In genomic region chr4:1278336-1278670, GRCh38 we compare ENCODE assay signal across 16 cellular contexts. TPM values are rescaled to one million over a fixed set of nuclear protein-coding genes. Genes with fewer than 3 reads are reported as not detected.
DNase-seq lines count a peak whose midpoint lies in the region; ATAC-seq, FAIRE-seq and TF ChIP-seq lines count a peak whose summit lies in the region.
"Had no signal": no experiment of that assay in that cellular context is flagged by ENCODE, and none has a peak within 500 bp of the region (broad histone marks: within the 10 kb centered on the region; RNA-seq: fewer than 3 reads in every experiment).

No MANE protein-coding gene starts in this region.

- H3K4me3 Mint-ChIP-seq in progenitor cell of endocrine pancreas (ENCODE audit: low read depth): no peak overlapping the region

- H3K27ac ChIP-seq in A549 (no peak overlapping the region), OCI-LY7 (ENCODE audit: low read depth, low read length, poor library complexity, severe bottlenecking) (no peak overlapping the region)
- H3K27ac ChIP-seq: adrenal gland had no signal

- in situ Hi-C loops in Caki2 (cut with HindIII; ENCODE audit: low pct_unique_long_range_greater_than_20kb, low sequenced_read_pairs): no loop called here

- peaks cover 1% of the 10 kb centered on the region for H3K36me3 Mint-ChIP-seq in progenitor cell of endocrine pancreas (ENCODE audit: insufficient read depth)

- no peak for TF ChIP-seq CTCF in A549 (IDR thresholded peaks at IDR 0.05)
- TF ChIP-seq CTCF in OCI-LY7 (conservative IDR thresholded peaks at IDR 0.05; ENCODE audit: low read length): 0 out of 2 replicates have a peak, but pooled peaks have one; percentile 3
- no peak for TF ChIP-seq CTCF in epithelial cell of esophagus (IDR thresholded peaks at IDR 0.05; ENCODE audit: insufficient read depth, low read depth, low read length, missing control alignments)
- no peak for TF ChIP-seq CTCF in progenitor cell of endocrine pancreas (IDR thresholded peaks at IDR 0.05; ENCODE audit: unreplicated experiment)

- H3K4me3 ChIP-seq in A549 (no peak overlapping the region), OCI-LY7 (ENCODE audit: low read depth, low read length, poor library complexity, severe bottlenecking) (no peak overlapping the region), epithelial cell of esophagus (ENCODE audit: low read length) (no peak overlapping the region)
- H3K4me3 ChIP-seq: adrenal gland had no signal

- H3K27ac Mint-ChIP-seq in progenitor cell of endocrine pancreas: no peak overlapping the region
- H3K27ac Mint-ChIP-seq: activated T-helper 2 cell treated with anti-CD3 and anti-CD28 coated beads, Interferon-gamma antibody, Interleukin-2, Interleukin-4, amounts not matched to agents 10 μg/mL and 5 μg/mL and 100 μg/mL, durations not matched to agents 14 hours and 24 hours and 36 hours had no signal

- H3K27me3 Mint-ChIP-seq in progenitor cell of endocrine pancreas: peaks cover 7% of the 10 kb centered on the region

- no peak overlapping the region for H2AFZ ChIP-seq in OCI-LY7 (ENCODE audit: low read length)

- H3K4me1 ChIP-seq in A549: no peaks in the 10 kb centered on the region
- H3K4me1 ChIP-seq in OCI-LY7 (ENCODE audit: insufficient read depth, low read length, poor library complexity, severe bottlenecking): no peaks in the 10 kb centered on the region
- H3K4me1 ChIP-seq: adrenal gland, BE2C had no signal

- POLR2A ChIA-PET in A549 (lab: Yijun Ruan, JAX) (no interaction called here), OCI-LY7 (lab: Charles Lee) (no interaction called here)

- H3K4me2 ChIP-seq in A549 (no peak overlapping the region), OCI-LY7 (ENCODE audit: low read length) (no peak overlapping the region)

- peaks cover 5% of the 10 kb centered on the region for H3K9me3 Mint-ChIP-seq in progenitor cell of endocrine pancreas (ENCODE audit: low read depth)

- no peak for FAIRE-seq in A549 (lab: Jason Lieb, UNC)
- FAIRE-seq: GM12891, HTR-8/SVneo, TTC549 had no signal

- WGBS in A549 (ENCODE audit: missing lambda C conversion rate): 12% methylated on average over 3 of the region's 3 CpGs

- CTCF ChIA-PET in A549 (lab: Yijun Ruan, JAX): interaction anchor here (1.3 kb wide), 1 partner anchor 10 kb away, joined by 5 read pairs; no protein-coding TSS in a partner anchor
- CTCF ChIA-PET in OCI-LY7 (lab: Charles Lee; ENCODE audit: unreplicated experiment): no interaction called here

- no peaks in the 10 kb centered on the region for H3K9me2 ChIP-seq in OCI-LY7 (ENCODE audit: insufficient read depth, low read length)

- DNase-seq in A549 (ENCODE audit: low read depth in 1 of 2, low spot score in 1 of 2) (peak; percentile 18 to 38), Caki2 (ENCODE audit: low read depth) (peak; percentile 25), OCI-LY7 (ENCODE audit: low spot score) (no peak), epithelial cell of esophagus (ENCODE audit: low read depth) (peak; percentile 58), mucosa of gallbladder (ENCODE audit: low spot score) (no peak), progenitor cell of endocrine pancreas (ENCODE audit: low spot score, unreplicated experiment) (no peak)
- DNase-seq: BE2C; effector CD4-positive, alpha-beta T cell; NCI-H146; NCI-H774 had no signal

- no TSS peak for BruUV-seq in OCI-LY7 (replicated peaks; lab: Mats Ljungman, UMichigan)

- TF ChIP-seq RAD21 in A549 (conservative IDR thresholded peaks at IDR 0.05 in 1 of 2, IDR thresholded peaks at IDR 0.05 in 1 of 2): no peak

- TF ChIP-seq POLR2A in A549 (IDR thresholded peaks at IDR 0.05; ENCODE audit: low read length): no peak

- no peaks in the 10 kb centered on the region for H3K9me3 ChIP-seq in A549
- H3K9me3 ChIP-seq in OCI-LY7 (ENCODE audit: low read length): no peaks in the 10 kb centered on the region
- H3K9me3 ChIP-seq: adrenal gland, BE2C had no signal

- no peaks in the 10 kb centered on the region for H4K20me1 ChIP-seq in OCI-LY7 (ENCODE audit: insufficient read depth, low read length)

- no peak for TF ChIP-seq EP300 in A549 (IDR thresholded peaks at IDR 0.05)

- H3K36me3 ChIP-seq in OCI-LY7 (ENCODE audit: insufficient read depth, low read length): no peaks in the 10 kb centered on the region
- H3K36me3 ChIP-seq: adrenal gland, BE2C had no signal

- ATAC-seq in A549: peak in 1 of 2 experiments; percentile 59; a peak in 2 of 6 replicates
- no peak for ATAC-seq in activated CD4-positive, CD25-positive, alpha-beta regulatory T cell treated with anti-CD3 and anti-CD28 coated beads, Interleukin-2, amount 50 U/mL, for 24 hours

- intact Hi-C loops in OCI-LY7 (cut with micrococcal nuclease; ENCODE audit: unreplicated experiment): no loop called here

- H3K4me1 Mint-ChIP-seq in progenitor cell of endocrine pancreas (ENCODE audit: low read depth): no peaks in the 10 kb centered on the region

- H3K79me2 ChIP-seq in OCI-LY7 (ENCODE audit: insufficient read depth, low read depth, low read length): no peaks in the 10 kb centered on the region

TF ChIP-seq in A549, 52 proteins besides CTCF, POLR2A, EP300 and RAD21:
- TF ChIP-seq BHLHE40 (IDR thresholded peaks at IDR 0.05; ENCODE audit: low read depth, low read length) (no peak), FOSL2 (IDR thresholded peaks at IDR 0.05) (no peak), FOSL2 (CRISPR knock-in tag; IDR thresholded peaks at IDR 0.05) (peak; percentile 48)

RNA-seq across cellular contexts. Expression of gene MAEA, which starts 11.4 kb away (rescaled TPM):
- 42.4 and 46.1 TPM in 2 replicates for polyA plus RNA-seq in A549 (2011; rRNA removed)
- polyA plus RNA-seq in A549 (2012; cell fraction: cytosol; rRNA removed): 109 and 110 TPM in 2 replicates
- polyA plus RNA-seq in A549 (2012; cell fraction: nucleus; rRNA removed): 191 and 229 TPM in 2 replicates
- 58.4 to 67.1 TPM (median 58.5 TPM) in 3 replicates for polyA plus RNA-seq in A549 (2017; fragmentation: RNase III; extraction: RNeasy Plus Mini Kit Qiagen cat#74134 plus additional on column Dnase treatment)
- 22.2 and 31.8 TPM in 2 replicates for polyA minus RNA-seq in A549 (2011; rRNA and poly(A)+ RNA removed)
- total RNA-seq in Caki2 (2014; rRNA removed; shearing (Covaris generic); ENCODE audit: low replicate concordance): 19.1 and 29.2 TPM in 2 replicates
- total RNA-seq in OCI-LY7 (2014; rRNA removed; shearing (Covaris generic)): 52.5 and 53.2 TPM in 2 replicates
- 59.3 and 64.2 TPM in 2 replicates for total RNA-seq in OCI-LY7 (2022)
- total RNA-seq in mucosa of gallbladder: 78.0 TPM
- total RNA-seq in progenitor cell of endocrine pancreas: 77.8 and 81.3 TPM in 2 replicates

RNA-seq across cellular contexts. Expression of gene CTBP1, which starts 29.4 kb away (rescaled TPM):
- polyA plus RNA-seq in A549 (2011; rRNA removed): 39.3 and 43.1 TPM in 2 replicates
- polyA plus RNA-seq in A549 (2012; cell fraction: cytosol; rRNA removed): 193 and 300 TPM in 2 replicates
- 430 and 585 TPM in 2 replicates for polyA plus RNA-seq in A549 (2012; cell fraction: nucleus; rRNA removed)
- 85.3 to 94.1 TPM (median 93.1 TPM) in 3 replicates for polyA plus RNA-seq in A549 (2017; fragmentation: RNase III; extraction: RNeasy Plus Mini Kit Qiagen cat#74134 plus additional on column Dnase treatment)
- 64.1 and 89.8 TPM in 2 replicates for polyA minus RNA-seq in A549 (2011; rRNA and poly(A)+ RNA removed)
- total RNA-seq in Caki2 (2014; rRNA removed; shearing (Covaris generic); ENCODE audit: low replicate concordance): 178 and 190 TPM in 2 replicates
- total RNA-seq in OCI-LY7 (2014; rRNA removed; shearing (Covaris generic)): 286 and 311 TPM in 2 replicates
- total RNA-seq in OCI-LY7 (2022): 228 and 238 TPM in 2 replicates
- 213 TPM for total RNA-seq in mucosa of gallbladder
- total RNA-seq in progenitor cell of endocrine pancreas: 199 and 204 TPM in 2 replicates

Comparison
In these comparisons a context has a peak if more than half of its experiments do, and no peak if none do; other contexts are left out.
1. DNase-seq: peak in A549 (2 of 2), Caki2 (single experiment) and epithelial cell of esophagus (single experiment); none in OCI-LY7 (single experiment), mucosa of gallbladder (single experiment) and progenitor cell of endocrine pancreas (single experiment).